In the genomic region with DNA sequence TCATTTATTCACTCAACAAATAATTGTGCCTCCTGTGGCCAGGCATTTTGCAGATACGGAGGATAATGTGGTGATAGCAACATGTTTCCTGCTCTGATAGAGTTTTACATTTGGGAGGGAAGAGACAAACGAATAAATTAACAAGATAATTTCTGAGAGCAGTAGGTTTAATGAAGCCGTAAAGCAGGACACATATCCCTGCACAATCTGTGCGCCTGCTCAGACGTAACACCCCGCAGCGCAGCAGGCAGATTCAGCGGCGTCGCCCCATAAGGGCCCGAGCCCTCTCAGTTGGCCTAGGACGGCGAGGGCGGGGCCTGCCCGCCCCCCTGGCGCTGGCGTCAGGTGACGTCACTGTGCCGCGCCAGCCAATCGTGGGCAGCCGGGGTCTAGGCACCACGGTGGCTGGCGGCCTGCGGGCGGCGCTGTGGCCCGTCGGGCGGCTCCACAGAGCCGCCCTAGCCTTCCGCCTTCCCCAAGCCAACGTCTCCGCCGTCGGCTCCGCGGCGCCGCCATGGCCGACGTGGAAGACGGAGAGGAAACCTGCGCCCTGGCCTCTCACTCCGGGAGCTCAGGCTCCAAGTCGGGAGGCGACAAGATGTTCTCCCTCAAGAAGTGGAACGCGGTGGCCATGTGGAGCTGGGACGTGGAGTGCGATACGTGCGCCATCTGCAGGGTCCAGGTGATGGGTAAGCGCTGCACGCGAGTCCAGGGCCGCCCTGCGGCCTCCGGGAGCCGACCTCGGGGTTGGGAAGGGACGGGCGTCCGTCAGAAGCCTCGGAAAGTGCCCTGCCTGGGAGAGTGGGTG, we compare ENCODE assay signal across 1 cellular context.
A peak's percentile ranks its signal among the peaks of the same experiment; 100 is the strongest.
TF ChIP-seq lines count a peak whose summit lies in the region.

A gene (plus strand): TSS at position 471 of the 808 bp plus-strand sequence. CDS start 44 bp downstream, at position 515.

TF ChIP-seq in HepG2, 621 proteins besides CTCF, POLR2A, EP300 and RAD21 (continued from another document and continues in another):
- TF ChIP-seq, protein P1, sequence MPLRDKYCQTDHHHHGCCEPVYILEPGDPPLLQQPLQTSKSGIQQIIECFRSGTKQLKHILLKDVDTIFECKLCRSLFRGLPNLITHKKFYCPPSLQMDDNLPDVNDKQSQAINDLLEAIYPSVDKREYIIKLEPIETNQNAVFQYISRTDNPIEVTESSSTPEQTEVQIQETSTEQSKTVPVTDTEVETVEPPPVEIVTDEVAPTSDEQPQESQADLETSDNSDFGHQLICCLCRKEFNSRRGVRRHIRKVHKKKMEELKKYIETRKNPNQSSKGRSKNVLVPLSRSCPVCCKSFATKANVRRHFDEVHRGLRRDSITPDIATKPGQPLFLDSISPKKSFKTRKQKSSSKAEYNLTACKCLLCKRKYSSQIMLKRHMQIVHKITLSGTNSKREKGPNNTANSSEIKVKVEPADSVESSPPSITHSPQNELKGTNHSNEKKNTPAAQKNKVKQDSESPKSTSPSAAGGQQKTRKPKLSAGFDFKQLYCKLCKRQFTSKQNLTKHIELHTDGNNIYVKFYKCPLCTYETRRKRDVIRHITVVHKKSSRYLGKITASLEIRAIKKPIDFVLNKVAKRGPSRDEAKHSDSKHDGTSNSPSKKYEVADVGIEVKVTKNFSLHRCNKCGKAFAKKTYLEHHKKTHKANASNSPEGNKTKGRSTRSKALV (CRISPR knock-in tag; IDR thresholded peaks at IDR 0.05) = peak; percentile 83
- TF ChIP-seq, protein P2, sequence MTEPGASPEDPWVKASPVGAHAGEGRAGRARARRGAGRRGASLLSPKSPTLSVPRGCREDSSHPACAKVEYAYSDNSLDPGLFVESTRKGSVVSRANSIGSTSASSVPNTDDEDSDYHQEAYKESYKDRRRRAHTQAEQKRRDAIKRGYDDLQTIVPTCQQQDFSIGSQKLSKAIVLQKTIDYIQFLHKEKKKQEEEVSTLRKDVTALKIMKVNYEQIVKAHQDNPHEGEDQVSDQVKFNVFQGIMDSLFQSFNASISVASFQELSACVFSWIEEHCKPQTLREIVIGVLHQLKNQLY (CRISPR knock-in tag; IDR thresholded peaks at IDR 0.05) = no peak
- TF ChIP-seq, protein P3, sequence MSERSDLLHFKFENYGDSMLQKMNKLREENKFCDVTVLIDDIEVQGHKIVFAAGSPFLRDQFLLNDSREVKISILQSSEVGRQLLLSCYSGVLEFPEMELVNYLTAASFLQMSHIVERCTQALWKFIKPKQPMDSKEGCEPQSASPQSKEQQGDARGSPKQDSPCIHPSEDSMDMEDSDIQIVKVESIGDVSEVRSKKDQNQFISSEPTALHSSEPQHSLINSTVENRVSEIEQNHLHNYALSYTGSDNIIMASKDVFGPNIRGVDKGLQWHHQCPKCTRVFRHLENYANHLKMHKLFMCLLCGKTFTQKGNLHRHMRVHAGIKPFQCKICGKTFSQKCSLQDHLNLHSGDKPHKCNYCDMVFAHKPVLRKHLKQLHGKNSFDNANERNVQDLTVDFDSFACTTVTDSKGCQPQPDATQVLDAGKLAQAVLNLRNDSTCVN (CRISPR knock-in tag; IDR thresholded peaks at IDR 0.05; ENCODE audit: borderline replicate concordance) = no peak
- TF ChIP-seq, protein P4, sequence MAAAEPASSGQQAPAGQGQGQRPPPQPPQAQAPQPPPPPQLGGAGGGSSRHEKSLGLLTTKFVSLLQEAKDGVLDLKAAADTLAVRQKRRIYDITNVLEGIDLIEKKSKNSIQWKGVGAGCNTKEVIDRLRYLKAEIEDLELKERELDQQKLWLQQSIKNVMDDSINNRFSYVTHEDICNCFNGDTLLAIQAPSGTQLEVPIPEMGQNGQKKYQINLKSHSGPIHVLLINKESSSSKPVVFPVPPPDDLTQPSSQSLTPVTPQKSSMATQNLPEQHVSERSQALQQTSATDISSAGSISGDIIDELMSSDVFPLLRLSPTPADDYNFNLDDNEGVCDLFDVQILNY (CRISPR knock-in tag; conservative IDR thresholded peaks at IDR 0.05) = no peak
- TF ChIP-seq HCFC1 (IDR thresholded peaks at IDR 0.05; ENCODE audit: low read depth, low read length) (peak; percentile 35; the same call in 1 of the 2 replicates), TAF1 (CRISPR knock-in tag; IDR thresholded peaks at IDR 0.05) (peak; percentile 93), ZNF761 (CRISPR knock-in tag; conservative IDR thresholded peaks at IDR 0.05) (0 out of 2 replicates have a peak, but pooled peaks have one; percentile 25), ZNF256 (CRISPR knock-in tag; conservative IDR thresholded peaks at IDR 0.05) (no peak), MTA1 (CRISPR knock-in tag; IDR thresholded peaks at IDR 0.05; ENCODE audit: borderline replicate concordance) (0 out of 2 replicates have a peak, but pooled peaks have one; percentile 46), ATRX (CRISPR knock-in tag; IDR thresholded peaks at IDR 0.05; ENCODE audit: borderline replicate concordance) (no peak), ZBTB20 (CRISPR knock-in tag; IDR thresholded peaks at IDR 0.05; ENCODE audit: borderline replicate concordance, low read depth) (no peak; the same call in 1 of the 2 replicates), ZNF431 (CRISPR knock-in tag; IDR thresholded peaks at IDR 0.05; ENCODE audit: borderline replicate concordance, low read depth) (no peak), ATF7-NPFF (CRISPR knock-in tag; IDR thresholded peaks at IDR 0.05; ENCODE audit: low read depth) (peak; percentile 67; the same call in 1 of the 2 replicates), ZZZ3 (CRISPR knock-in tag; IDR thresholded peaks at IDR 0.05; ENCODE audit: borderline replicate concordance) (peak; percentile 45; the same call in 1 of the 2 replicates), REPIN1 (CRISPR knock-in tag; IDR thresholded peaks at IDR 0.05; ENCODE audit: borderline replicate concordance, low read depth) (no peak), ZNF724P (CRISPR knock-in tag; IDR thresholded peaks at IDR 0.05; ENCODE audit: borderline replicate concordance) (0 out of 2 replicates have a peak, but pooled peaks have one; percentile 42), ARNT2 (CRISPR knock-in tag; IDR thresholded peaks at IDR 0.05; ENCODE audit: low read depth) (peak; percentile 81; the same call in 1 of the 2 replicates), SIX4 (CRISPR knock-in tag; IDR thresholded peaks at IDR 0.05) (no peak), TARDBP (CRISPR knock-in tag; IDR thresholded peaks at IDR 0.05) (no peak), ZNF775 (CRISPR knock-in tag; IDR thresholded peaks at IDR 0.05; ENCODE audit: borderline replicate concordance) (0 out of 2 replicates have a peak, but pooled peaks have one; percentile 39), ZNF550 (CRISPR knock-in tag; IDR thresholded peaks at IDR 0.05; ENCODE audit: borderline replicate concordance) (no peak)
- TF ChIP-seq, protein P5, sequence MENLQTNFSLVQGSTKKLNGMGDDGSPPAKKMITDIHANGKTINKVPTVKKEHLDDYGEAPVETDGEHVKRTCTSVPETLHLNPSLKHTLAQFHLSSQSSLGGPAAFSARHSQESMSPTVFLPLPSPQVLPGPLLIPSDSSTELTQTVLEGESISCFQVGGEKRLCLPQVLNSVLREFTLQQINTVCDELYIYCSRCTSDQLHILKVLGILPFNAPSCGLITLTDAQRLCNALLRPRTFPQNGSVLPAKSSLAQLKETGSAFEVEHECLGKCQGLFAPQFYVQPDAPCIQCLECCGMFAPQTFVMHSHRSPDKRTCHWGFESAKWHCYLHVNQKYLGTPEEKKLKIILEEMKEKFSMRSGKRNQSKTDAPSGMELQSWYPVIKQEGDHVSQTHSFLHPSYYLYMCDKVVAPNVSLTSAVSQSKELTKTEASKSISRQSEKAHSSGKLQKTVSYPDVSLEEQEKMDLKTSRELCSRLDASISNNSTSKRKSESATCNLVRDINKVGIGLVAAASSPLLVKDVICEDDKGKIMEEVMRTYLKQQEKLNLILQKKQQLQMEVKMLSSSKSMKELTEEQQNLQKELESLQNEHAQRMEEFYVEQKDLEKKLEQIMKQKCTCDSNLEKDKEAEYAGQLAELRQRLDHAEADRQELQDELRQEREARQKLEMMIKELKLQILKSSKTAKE (CRISPR knock-in tag; IDR thresholded peaks at IDR 0.05; ENCODE audit: borderline replicate concordance) = no peak
- TF ChIP-seq, protein P6, sequence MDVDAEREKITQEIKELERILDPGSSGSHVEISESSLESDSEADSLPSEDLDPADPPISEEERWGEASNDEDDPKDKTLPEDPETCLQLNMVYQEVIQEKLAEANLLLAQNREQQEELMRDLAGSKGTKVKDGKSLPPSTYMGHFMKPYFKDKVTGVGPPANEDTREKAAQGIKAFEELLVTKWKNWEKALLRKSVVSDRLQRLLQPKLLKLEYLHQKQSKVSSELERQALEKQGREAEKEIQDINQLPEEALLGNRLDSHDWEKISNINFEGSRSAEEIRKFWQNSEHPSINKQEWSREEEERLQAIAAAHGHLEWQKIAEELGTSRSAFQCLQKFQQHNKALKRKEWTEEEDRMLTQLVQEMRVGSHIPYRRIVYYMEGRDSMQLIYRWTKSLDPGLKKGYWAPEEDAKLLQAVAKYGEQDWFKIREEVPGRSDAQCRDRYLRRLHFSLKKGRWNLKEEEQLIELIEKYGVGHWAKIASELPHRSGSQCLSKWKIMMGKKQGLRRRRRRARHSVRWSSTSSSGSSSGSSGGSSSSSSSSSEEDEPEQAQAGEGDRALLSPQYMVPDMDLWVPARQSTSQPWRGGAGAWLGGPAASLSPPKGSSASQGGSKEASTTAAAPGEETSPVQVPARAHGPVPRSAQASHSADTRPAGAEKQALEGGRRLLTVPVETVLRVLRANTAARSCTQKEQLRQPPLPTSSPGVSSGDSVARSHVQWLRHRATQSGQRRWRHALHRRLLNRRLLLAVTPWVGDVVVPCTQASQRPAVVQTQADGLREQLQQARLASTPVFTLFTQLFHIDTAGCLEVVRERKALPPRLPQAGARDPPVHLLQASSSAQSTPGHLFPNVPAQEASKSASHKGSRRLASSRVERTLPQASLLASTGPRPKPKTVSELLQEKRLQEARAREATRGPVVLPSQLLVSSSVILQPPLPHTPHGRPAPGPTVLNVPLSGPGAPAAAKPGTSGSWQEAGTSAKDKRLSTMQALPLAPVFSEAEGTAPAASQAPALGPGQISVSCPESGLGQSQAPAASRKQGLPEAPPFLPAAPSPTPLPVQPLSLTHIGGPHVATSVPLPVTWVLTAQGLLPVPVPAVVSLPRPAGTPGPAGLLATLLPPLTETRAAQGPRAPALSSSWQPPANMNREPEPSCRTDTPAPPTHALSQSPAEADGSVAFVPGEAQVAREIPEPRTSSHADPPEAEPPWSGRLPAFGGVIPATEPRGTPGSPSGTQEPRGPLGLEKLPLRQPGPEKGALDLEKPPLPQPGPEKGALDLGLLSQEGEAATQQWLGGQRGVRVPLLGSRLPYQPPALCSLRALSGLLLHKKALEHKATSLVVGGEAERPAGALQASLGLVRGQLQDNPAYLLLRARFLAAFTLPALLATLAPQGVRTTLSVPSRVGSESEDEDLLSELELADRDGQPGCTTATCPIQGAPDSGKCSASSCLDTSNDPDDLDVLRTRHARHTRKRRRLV (CRISPR knock-in tag; IDR thresholded peaks at IDR 0.05) = peak; percentile 81
- TF ChIP-seq, protein P7, sequence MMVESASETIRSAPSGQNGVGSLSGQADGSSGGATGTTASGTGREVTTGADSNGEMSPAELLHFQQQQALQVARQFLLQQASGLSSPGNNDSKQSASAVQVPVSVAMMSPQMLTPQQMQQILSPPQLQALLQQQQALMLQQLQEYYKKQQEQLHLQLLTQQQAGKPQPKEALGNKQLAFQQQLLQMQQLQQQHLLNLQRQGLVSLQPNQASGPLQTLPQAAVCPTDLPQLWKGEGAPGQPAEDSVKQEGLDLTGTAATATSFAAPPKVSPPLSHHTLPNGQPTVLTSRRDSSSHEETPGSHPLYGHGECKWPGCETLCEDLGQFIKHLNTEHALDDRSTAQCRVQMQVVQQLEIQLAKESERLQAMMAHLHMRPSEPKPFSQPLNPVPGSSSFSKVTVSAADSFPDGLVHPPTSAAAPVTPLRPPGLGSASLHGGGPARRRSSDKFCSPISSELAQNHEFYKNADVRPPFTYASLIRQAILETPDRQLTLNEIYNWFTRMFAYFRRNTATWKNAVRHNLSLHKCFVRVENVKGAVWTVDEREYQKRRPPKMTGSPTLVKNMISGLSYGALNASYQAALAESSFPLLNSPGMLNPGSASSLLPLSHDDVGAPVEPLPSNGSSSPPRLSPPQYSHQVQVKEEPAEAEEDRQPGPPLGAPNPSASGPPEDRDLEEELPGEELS (CRISPR knock-in tag; IDR thresholded peaks at IDR 0.05) = no peak; the same call in 1 of the 2 replicates
- TF ChIP-seq, protein P8, sequence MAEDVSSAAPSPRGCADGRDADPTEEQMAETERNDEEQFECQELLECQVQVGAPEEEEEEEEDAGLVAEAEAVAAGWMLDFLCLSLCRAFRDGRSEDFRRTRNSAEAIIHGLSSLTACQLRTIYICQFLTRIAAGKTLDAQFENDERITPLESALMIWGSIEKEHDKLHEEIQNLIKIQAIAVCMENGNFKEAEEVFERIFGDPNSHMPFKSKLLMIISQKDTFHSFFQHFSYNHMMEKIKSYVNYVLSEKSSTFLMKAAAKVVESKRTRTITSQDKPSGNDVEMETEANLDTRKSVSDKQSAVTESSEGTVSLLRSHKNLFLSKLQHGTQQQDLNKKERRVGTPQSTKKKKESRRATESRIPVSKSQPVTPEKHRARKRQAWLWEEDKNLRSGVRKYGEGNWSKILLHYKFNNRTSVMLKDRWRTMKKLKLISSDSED (CRISPR knock-in tag; IDR thresholded peaks at IDR 0.05) = no peak
- TF ChIP-seq, protein P9, sequence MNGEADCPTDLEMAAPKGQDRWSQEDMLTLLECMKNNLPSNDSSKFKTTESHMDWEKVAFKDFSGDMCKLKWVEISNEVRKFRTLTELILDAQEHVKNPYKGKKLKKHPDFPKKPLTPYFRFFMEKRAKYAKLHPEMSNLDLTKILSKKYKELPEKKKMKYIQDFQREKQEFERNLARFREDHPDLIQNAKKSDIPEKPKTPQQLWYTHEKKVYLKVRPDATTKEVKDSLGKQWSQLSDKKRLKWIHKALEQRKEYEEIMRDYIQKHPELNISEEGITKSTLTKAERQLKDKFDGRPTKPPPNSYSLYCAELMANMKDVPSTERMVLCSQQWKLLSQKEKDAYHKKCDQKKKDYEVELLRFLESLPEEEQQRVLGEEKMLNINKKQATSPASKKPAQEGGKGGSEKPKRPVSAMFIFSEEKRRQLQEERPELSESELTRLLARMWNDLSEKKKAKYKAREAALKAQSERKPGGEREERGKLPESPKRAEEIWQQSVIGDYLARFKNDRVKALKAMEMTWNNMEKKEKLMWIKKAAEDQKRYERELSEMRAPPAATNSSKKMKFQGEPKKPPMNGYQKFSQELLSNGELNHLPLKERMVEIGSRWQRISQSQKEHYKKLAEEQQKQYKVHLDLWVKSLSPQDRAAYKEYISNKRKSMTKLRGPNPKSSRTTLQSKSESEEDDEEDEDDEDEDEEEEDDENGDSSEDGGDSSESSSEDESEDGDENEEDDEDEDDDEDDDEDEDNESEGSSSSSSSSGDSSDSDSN (CRISPR knock-in tag; IDR thresholded peaks at IDR 0.05) = peak; percentile 98
- TF ChIP-seq, protein P10, sequence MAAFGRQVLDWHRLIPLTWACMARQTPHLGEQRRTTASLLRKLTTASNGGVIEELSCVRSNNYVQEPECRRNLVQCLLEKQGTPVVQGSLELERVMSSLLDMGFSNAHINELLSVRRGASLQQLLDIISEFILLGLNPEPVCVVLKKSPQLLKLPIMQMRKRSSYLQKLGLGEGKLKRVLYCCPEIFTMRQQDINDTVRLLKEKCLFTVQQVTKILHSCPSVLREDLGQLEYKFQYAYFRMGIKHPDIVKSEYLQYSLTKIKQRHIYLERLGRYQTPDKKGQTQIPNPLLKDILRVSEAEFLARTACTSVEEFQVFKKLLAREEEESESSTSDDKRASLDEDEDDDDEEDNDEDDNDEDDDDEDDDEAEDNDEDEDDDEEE (CRISPR knock-in tag; IDR thresholded peaks at IDR 0.05) = peak; percentile 64; the same call in 1 of the 2 replicates
